Comparison of ENCODE assay signal across 11 cellular contexts in the genomic region with DNA sequence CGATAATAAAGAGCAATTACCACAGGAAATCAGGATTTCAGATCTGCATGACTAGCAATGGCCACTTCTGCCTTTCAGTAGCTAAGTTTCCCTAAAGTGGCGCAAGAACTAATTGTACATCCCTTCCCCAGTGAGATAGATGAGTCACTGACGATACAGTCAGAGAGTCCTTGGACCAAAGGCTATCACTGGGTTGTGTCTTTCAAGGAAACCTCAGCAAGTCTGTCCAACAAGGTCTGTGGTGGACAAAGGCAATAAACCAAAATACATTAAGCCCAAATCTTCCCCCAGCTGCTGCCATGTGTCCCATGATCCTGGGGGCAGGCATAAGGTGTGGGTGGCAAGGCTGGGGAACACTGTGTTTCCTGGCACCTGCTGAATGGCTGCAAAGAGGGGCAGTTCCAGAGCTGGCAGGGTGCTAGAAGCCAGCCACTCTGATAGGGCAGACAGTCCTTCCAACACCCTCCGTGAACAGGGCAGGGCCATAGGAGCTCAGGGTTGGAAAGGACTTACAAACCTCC. TPM values are rescaled to one million over a fixed set of nuclear protein-coding genes. Genes with fewer than 3 reads are reported as not detected.
DNase-seq lines count a peak whose midpoint lies in the region; ATAC-seq and TF ChIP-seq lines count a peak whose summit lies in the region.
"Had no signal": no experiment of that assay in that cellular context is flagged by ENCODE, and none has a peak within 500 bp of the region (broad histone marks: within the 10 kb centered on the region; RNA-seq: fewer than 3 reads in every experiment).

No MANE protein-coding gene starts in this region.

- no peaks in the 10 kb centered on the region for H3K36me3 ChIP-seq in left lung

- H3K9me3 ChIP-seq in left lung = no peaks in the 10 kb centered on the region

- ATAC-seq in left lung = peak; percentile 38
- ATAC-seq in GM19467 (IDR thresholded peaks at IDR 0.05; ENCODE audit: unreplicated experiment) = no peak
- ATAC-seq in GM18870 (IDR thresholded peaks at IDR 0.05; ENCODE audit: unreplicated experiment) = no peak
- ATAC-seq in activated CD4-positive, CD25-positive, alpha-beta regulatory T cell treated with anti-CD3 and anti-CD28 coated beads, Interleukin-2, amount 50 U/mL, for 24 hours = no peak

- peak; percentile 70 for DNase-seq in COLO829 (ENCODE audit: low spot score)
- DNase-seq in MV-4-11 (lab: John Stamatoyannopoulos, UW) = peak; percentile 91
- DNase-seq in cardiac fibroblast (ENCODE audit: low read depth in 2 of 2) = peak; percentile 47 to 79
- no peak for DNase-seq in left lung
- DNase-seq in NCI-H1048 (lab: John Stamatoyannopoulos, UW) = no peak
- DNase-seq: MM.1S had no signal

- H3K4me1 ChIP-seq in left lung = peaks cover 4 to 41% of the 10 kb centered on the region in 2 donors

- H3K27me3 ChIP-seq in left lung = peaks cover 0 to 25% of the 10 kb centered on the region in 2 donors

- intact Hi-C loops in left lung (cut with DNase I) = no loop called here

- no peak overlapping the region for H3K27ac ChIP-seq in left lung
- H3K27ac ChIP-seq: coronary artery had no signal

- TF ChIP-seq CTCF in cardiac fibroblast (IDR thresholded peaks at IDR 0.05; ENCODE audit: low read depth, low read length) (no peak), left lung (IDR thresholded peaks at IDR 0.05) (no peak)

- H3K4me3 ChIP-seq in cardiac fibroblast (replicated peaks in 1 of 2; ENCODE audit: low read depth in 2 of 2, low read length in 2 of 2) (no peak overlapping the region), left lung (no peak overlapping the region)
- H3K4me3 ChIP-seq: coronary artery had no signal

RNA-seq across cellular contexts. Expression of a gene that starts 20.5 kb away (rescaled TPM):
- 10 to 100 TPM; 33.6 to 43.4 TPM for total RNA-seq in left lung

RNA-seq across cellular contexts. Expression of a gene that starts 46.8 kb away (rescaled TPM):
- under 1 TPM; 0.08 to 0.15 TPM for total RNA-seq in left lung
- total RNA-seq: subcutaneous adipose tissue had no signal

Comparison
In these comparisons a context has a peak if more than half of its experiments do, and no peak if none do; other contexts are left out.
1. DNase-seq: peak in COLO829 (single experiment), MV-4-11 (single experiment) and cardiac fibroblast (2 of 2); none in left lung (0 of 2) and NCI-H1048 (single experiment).